In genomic region chr6:5730586-5731263, GRCh38 we compare ENCODE assay signal across 19 cellular contexts.
DNase-seq lines count a peak whose midpoint lies in the region; TF ChIP-seq lines count a peak whose summit lies in the region.
"Had no signal": no experiment of that assay in that cellular context is flagged by ENCODE, and none has a peak within 500 bp of the region (broad histone marks: within the 10 kb centered on the region; RNA-seq: fewer than 3 reads in every experiment).

No MANE protein-coding gene starts in this region.

- DNase-seq in NCI-H2029 (lab: John Stamatoyannopoulos, UW) (peak; percentile 21), NCI-H2029 treated with DMSO at 0.1 percent for 48 hours (lab: John Stamatoyannopoulos, UW) (no peak), WERI-Rb-1 (peak; percentile 53), fibroblast of pulmonary artery (ENCODE audit: low read depth) (peak; percentile 32), skeletal muscle cell (ENCODE audit: low read depth) (peak; percentile 48), NCI-H2196 (lab: John Stamatoyannopoulos, UW; ENCODE audit: unreplicated experiment) (no peak), iPS-NIHi11 (ENCODE audit: low spot score) (no peak)
- no peak for DNase-seq in CD4-positive, alpha-beta memory T cell
- DNase-seq: activated CD4-positive, alpha-beta T cell treated with anti-CD3 and anti-CD28 coated beads, Interleukin-2, amount 50 U/mL, for 48 hours; activated naive CD8-positive, alpha-beta T cell treated with anti-CD3 and anti-CD28 coated beads, Interleukin-2, amount 50 U/mL, for 24 hours; activated T-cell treated with anti-CD3 and anti-CD28 coated beads, Interleukin-2, amount 50 U/mL, for 4 hours; DND-41; H9; natural killer cell; NCI-H2171; upper lobe of left lung had no signal

- H3K4me3 ChIP-seq in WERI-Rb-1 (ENCODE audit: low read depth, low read length) (no peak overlapping the region; the same call in 1 of the 2 replicates), fibroblast of pulmonary artery (replicated peaks; ENCODE audit: low read depth, low read length) (no peak overlapping the region), skeletal muscle cell (ENCODE audit: low read depth, low read length) (no peak overlapping the region)
- H3K4me3 ChIP-seq in CD4-positive, alpha-beta memory T cell (ENCODE audit: low read length in 2 of 2), result no peak overlapping the region
- H3K4me3 ChIP-seq: upper lobe of left lung had no signal

- no peak overlapping the region for H3K4me3 Mint-ChIP-seq in CD4-positive, alpha-beta memory T cell
- H3K4me3 Mint-ChIP-seq: activated naive CD8-positive, alpha-beta T cell treated with anti-CD3 and anti-CD28 coated beads, Interleukin-2, amount 50 U/mL, for 24 hours; activated T-cell treated with anti-CD3 and anti-CD28 coated beads, Interleukin-2, amount 50 U/mL, for 4 hours; CD14-positive monocyte; H9; natural killer cell; stimulated activated memory B cell treated with anti-CD40 and anti-IgM and Interleukin-4, amounts not matched to agents 10 μg/mL and 1 μg/mL and 100 μg/mL, for 72 hours had no signal

- H3K27ac Mint-ChIP-seq in CD4-positive, alpha-beta memory T cell, result peak overlapping the region in 2 of 7 donors; percentile 8 to 61
- H3K27ac Mint-ChIP-seq: activated naive CD8-positive, alpha-beta T cell treated with anti-CD3 and anti-CD28 coated beads, Interleukin-2, amount 50 U/mL, for 24 hours; natural killer cell had no signal

- H3K4me1 Mint-ChIP-seq in CD4-positive, alpha-beta memory T cell, result peaks cover 0 to 12% (median 2%) of the 10 kb centered on the region in 4 donors

- TF ChIP-seq CTCF in WERI-Rb-1 (IDR thresholded peaks at IDR 0.05; ENCODE audit: low read depth, low read length) (no peak), fibroblast of pulmonary artery (IDR thresholded peaks at IDR 0.05; ENCODE audit: low read length, missing control alignments) (no peak)

- H3K36me3 ChIP-seq in WERI-Rb-1, result no peaks in the 10 kb centered on the region
- H3K36me3 ChIP-seq in CD4-positive, alpha-beta memory T cell (ENCODE audit: insufficient read depth, low read length), result no peaks in the 10 kb centered on the region
- H3K36me3 ChIP-seq: upper lobe of left lung had no signal

- intact Hi-C loops in CD4-positive, alpha-beta memory T cell (cut with micrococcal nuclease), result no loop called here

- no peaks in the 10 kb centered on the region for H3K27me3 ChIP-seq in WERI-Rb-1 (ENCODE audit: insufficient read depth, low read depth, severe bottlenecking)
- no peaks in the 10 kb centered on the region for H3K27me3 ChIP-seq in CD4-positive, alpha-beta memory T cell (ENCODE audit: insufficient read depth, low read length)
- H3K27me3 ChIP-seq: upper lobe of left lung had no signal

- POLR2A ChIA-PET in CD4-positive, alpha-beta memory T cell (lab: Charles Lee; ENCODE audit: partially characterized antibody), result no interaction called here

- peak overlapping the region; percentile 52 for H3K27ac ChIP-seq in WERI-Rb-1
- no peak overlapping the region for H3K27ac ChIP-seq in CD4-positive, alpha-beta memory T cell (ENCODE audit: low read depth, low read length)
- H3K27ac ChIP-seq: 22Rv1, upper lobe of left lung had no signal

- peaks cover 0 to 13% of the 10 kb centered on the region in 2 donors for H3K36me3 Mint-ChIP-seq in CD4-positive, alpha-beta memory T cell
- H3K36me3 Mint-ChIP-seq: natural killer cell had no signal

- no peaks in the 10 kb centered on the region for H3K9me3 ChIP-seq in WERI-Rb-1 (ENCODE audit: severe bottlenecking)
- no peaks in the 10 kb centered on the region for H3K9me3 ChIP-seq in CD4-positive, alpha-beta memory T cell (ENCODE audit: control insufficient read depth in 1 of 2, low read length in 2 of 2)
- H3K9me3 ChIP-seq: upper lobe of left lung had no signal

- H3K9me3 Mint-ChIP-seq in CD4-positive, alpha-beta memory T cell, result no peaks in the 10 kb centered on the region
- H3K9me3 Mint-ChIP-seq: activated naive CD8-positive, alpha-beta T cell treated with anti-CD3 and anti-CD28 coated beads, Interleukin-2, amount 50 U/mL, for 24 hours; activated T-cell treated with anti-CD3 and anti-CD28 coated beads, Interleukin-2, amount 50 U/mL, for 4 hours; H9; natural killer cell; stimulated activated memory B cell treated with anti-CD40 and anti-IgM and Interleukin-4, amounts not matched to agents 10 μg/mL and 1 μg/mL and 100 μg/mL, for 72 hours had no signal

- no peaks in the 10 kb centered on the region for H3K4me1 ChIP-seq in CD4-positive, alpha-beta memory T cell (ENCODE audit: insufficient read depth, low read length)

- H3K27me3 Mint-ChIP-seq in CD4-positive, alpha-beta memory T cell, result no peaks in the 10 kb centered on the region
- H3K27me3 Mint-ChIP-seq: activated naive CD8-positive, alpha-beta T cell treated with anti-CD3 and anti-CD28 coated beads, Interleukin-2, amount 50 U/mL, for 24 hours; stimulated activated memory B cell treated with anti-CD40 and anti-IgM and Interleukin-4, amounts not matched to agents 10 μg/mL and 1 μg/mL and 100 μg/mL, for 72 hours had no signal

- CTCF ChIA-PET in CD4-positive, alpha-beta memory T cell (lab: Charles Lee; ENCODE audit: partially characterized antibody), result no interaction called here

Comparison
In these comparisons a context has a peak if more than half of its experiments do, and no peak if none do; other contexts are left out.
1. DNase-seq: peak in NCI-H2029 (single experiment), WERI-Rb-1 (single experiment), fibroblast of pulmonary artery (single experiment) and skeletal muscle cell (single experiment); none in NCI-H2029 treated with DMSO at 0.1 percent for 48 hours (single experiment), NCI-H2196 (single experiment), CD4-positive, alpha-beta memory T cell (0 of 5) and iPS-NIHi11 (single experiment).